12 cellular contexts compared by ENCODE assay signal in genomic region chr10:75358835-75359421, GRCh38. TPM values are rescaled to one million over a fixed set of nuclear protein-coding genes. Genes with fewer than 3 reads are reported as not detected.
A peak's percentile ranks its signal among the peaks of the same experiment; 100 is the strongest.
DNase-seq lines count a peak whose midpoint lies in the region; ATAC-seq and TF ChIP-seq lines count a peak whose summit lies in the region.
"Had no signal": no experiment of that assay in that cellular context is flagged by ENCODE, and none has a peak within 500 bp of the region (broad histone marks: within the 10 kb centered on the region; RNA-seq: fewer than 3 reads in every experiment).

No MANE protein-coding gene starts in this region.

- peak overlapping the region; percentile 5; the same call in 1 of the 2 replicates for H3K23ac ChIP-seq in IMR-90 (ENCODE audit: low read depth, low read length)

- peaks cover 14% of the 10 kb centered on the region for H3K9me1 ChIP-seq in IMR-90 (ENCODE audit: insufficient read depth, low read length)

- H3K27ac Mint-ChIP-seq in WTC11: no peak overlapping the region
- H3K27ac Mint-ChIP-seq: activated T-helper 17 cell treated with anti-CD3 and anti-CD28 coated beads, Interleukin-2, amount 50 U/mL, for 72 hours; CD4-positive, CD25-positive, alpha-beta regulatory T cell; T-helper 17 cell had no signal

- H3K4me3 ChIP-seq in IMR-90 (ENCODE audit: insufficient read depth, low read depth, low read length) (no peak overlapping the region), kidney epithelial cell (ENCODE audit: low read depth, low read length) (no peak overlapping the region), MM.1S (ENCODE audit: low read length) (no peak overlapping the region), BE2C (ENCODE audit: low read depth, low read length) (no peak overlapping the region)
- H3K4me3 ChIP-seq: thoracic aorta had no signal

- H3K27ac ChIP-seq in IMR-90 (ENCODE audit: insufficient read depth, low read length) (peak overlapping the region; percentile 53; the same call in 1 of the 2 replicates), MM.1S (ENCODE audit: low read length) (no peak overlapping the region)
- H3K27ac ChIP-seq: thoracic aorta had no signal

- H4K8ac ChIP-seq in IMR-90 (ENCODE audit: low read depth in 2 of 2, low read length in 2 of 2): peak overlapping the region; percentile 19 to 56

- WGBS in IMR-90 (ENCODE audit: extremely low coverage in 2 of 2, insufficient read length in 1 of 2), 2 experiments: 92% methylated on average over 2 of the region's 6 CpGs; no CpG with 5 or more reads in 1 of the 2 experiments

- peak overlapping the region; percentile 74 for H2AK5ac ChIP-seq in IMR-90 (ENCODE audit: low read depth, low read length)

- dilution Hi-C loops in IMR-90 (cut with HindIII; ENCODE audit: low sequenced_read_pairs, unreplicated experiment): no loop called here

- CTCF ChIA-PET in IMR-90 (lab: Yijun Ruan, JAX): interaction anchor here (2.0 kb wide), 1 partner anchor 36 kb away, joined by 5 read pairs; no protein-coding TSS in a partner anchor
- CTCF ChIA-PET in WTC11 (lab: Charles Lee): interaction anchor here (1.2 kb wide), 1 partner anchor 37 kb away, joined by 3 read pairs; no protein-coding TSS in a partner anchor

- peak overlapping the region; percentile 81 for H4K91ac ChIP-seq in IMR-90 (ENCODE audit: insufficient read depth, low read depth, low read length)

- TF ChIP-seq CTCF in IMR-90 (conservative IDR thresholded peaks at IDR 0.05; ENCODE audit: low read depth, low read length) (no peak), WTC11 (IDR thresholded peaks at IDR 0.05) (no peak), kidney epithelial cell (IDR thresholded peaks at IDR 0.05; ENCODE audit: insufficient read depth, low read length, poor library complexity, severe bottlenecking) (no peak), MM.1S (IDR thresholded peaks at IDR 0.05; ENCODE audit: low read length) (no peak), BE2C (IDR thresholded peaks at IDR 0.05; ENCODE audit: low read depth, low read length) (no peak)

- H3K14ac ChIP-seq in IMR-90 (replicated peaks; ENCODE audit: low read depth, low read length): peak overlapping the region; percentile 67

- no peaks in the 10 kb centered on the region for H3K36me3 Mint-ChIP-seq in WTC11
- H3K36me3 Mint-ChIP-seq: CD4-positive, CD25-positive, alpha-beta regulatory T cell had no signal

- H2BK5ac ChIP-seq in IMR-90 (ENCODE audit: low read depth, low read length, poor library complexity, severe bottlenecking): peak overlapping the region; percentile 17

- intact Hi-C loops in IMR-90 (cut with micrococcal nuclease): no loop called here

- BruUV-seq in IMR-90 (replicated peaks; lab: Mats Ljungman, UMichigan): no TSS peak

- ATAC-seq in IMR-90 (ENCODE audit: low read depth) (peak; percentile 96), WTC11 (no peak), GM21619 (IDR thresholded peaks at IDR 0.05; ENCODE audit: unreplicated experiment) (no peak)
- ATAC-seq: activated T-helper 17 cell treated with anti-CD3 and anti-CD28 coated beads, Interleukin-2, amount 50 U/mL, for 72 hours; T-helper 17 cell had no signal

- no peaks in the 10 kb centered on the region for H4K20me1 ChIP-seq in IMR-90 (ENCODE audit: insufficient read depth, low read length)
- no peaks in the 10 kb centered on the region for H4K20me1 ChIP-seq in MM.1S (ENCODE audit: insufficient read depth, low read length)

- H2AK9ac ChIP-seq in IMR-90 (replicated peaks; ENCODE audit: low read depth, low read length, poor library complexity): peak overlapping the region; percentile 29

- peaks cover 5% of the 10 kb centered on the region for H3K27me3 Mint-ChIP-seq in WTC11 (ENCODE audit: low read depth)

- H3K36me3 ChIP-seq in IMR-90 (ENCODE audit: control insufficient read depth, insufficient read depth, low read length): no peaks in the 10 kb centered on the region
- no peaks in the 10 kb centered on the region for H3K36me3 ChIP-seq in kidney epithelial cell (ENCODE audit: control insufficient read depth, insufficient read depth, low read length)
- no peaks in the 10 kb centered on the region for H3K36me3 ChIP-seq in MM.1S (replicated peaks; ENCODE audit: insufficient read depth, low read length)
- no peaks in the 10 kb centered on the region for H3K36me3 ChIP-seq in BE2C
- H3K36me3 ChIP-seq: thoracic aorta had no signal

- peak; percentile 94 for DNase-seq in AG08395 (ENCODE audit: low spot score)
- DNase-seq in IMR-90: peak; percentile 82
- DNase-seq in WTC11 (ENCODE audit: low spot score): no peak
- DNase-seq in kidney epithelial cell (ENCODE audit: low read depth): peak; percentile 82
- no peak for DNase-seq in MM.1S
- DNase-seq in T-helper 9 cell: no peak
- DNase-seq in BE2C: no peak
- DNase-seq: CD4-positive, CD25-positive, alpha-beta regulatory T cell; T-helper 17 cell had no signal

- H3K9me3 Mint-ChIP-seq in WTC11: no peaks in the 10 kb centered on the region; the same call in 1 of the 2 replicates
- H3K9me3 Mint-ChIP-seq: activated T-helper 17 cell treated with anti-CD3 and anti-CD28 coated beads, Interleukin-2, amount 50 U/mL, for 72 hours had no signal

- TF ChIP-seq POLR2A in IMR-90 (IDR thresholded peaks at IDR 0.05; ENCODE audit: low read depth, low read length): no peak

- H3K9ac ChIP-seq in IMR-90 (ENCODE audit: low read depth, low read length) (no peak overlapping the region), MM.1S (ENCODE audit: low read length) (no peak overlapping the region)

- in situ Hi-C loops in IMR-90 (cut with MboI; ENCODE audit: low sequenced_read_pairs): no loop called here

- H2AFZ ChIP-seq in IMR-90 (replicated peaks; ENCODE audit: low read length, poor library complexity) (peak overlapping the region; percentile 69), MM.1S (ENCODE audit: low read length) (no peak overlapping the region)

- POLR2A ChIA-PET in IMR-90 (lab: Charles Lee; ENCODE audit: unreplicated experiment) (no interaction called here), WTC11 (lab: Charles Lee) (no interaction called here)

- H3K4me1 Mint-ChIP-seq in WTC11: no peaks in the 10 kb centered on the region
- H3K4me1 Mint-ChIP-seq: activated T-helper 17 cell treated with anti-CD3 and anti-CD28 coated beads, Interleukin-2, amount 50 U/mL, for 72 hours; CD4-positive, CD25-positive, alpha-beta regulatory T cell; T-helper 17 cell had no signal

- peak overlapping the region; percentile 12; the same call in 1 of the 2 replicates for H3K18ac ChIP-seq in IMR-90 (ENCODE audit: low read depth, low read length)

- H3K4me3 Mint-ChIP-seq in WTC11: no peak overlapping the region
- H3K4me3 Mint-ChIP-seq: activated T-helper 17 cell treated with anti-CD3 and anti-CD28 coated beads, Interleukin-2, amount 50 U/mL, for 72 hours; CD4-positive, CD25-positive, alpha-beta regulatory T cell; T-helper 17 cell had no signal

- no peak overlapping the region for H3K4me2 ChIP-seq in IMR-90 (ENCODE audit: low read depth, low read length)
- H3K4me2 ChIP-seq in MM.1S (ENCODE audit: low read depth, low read length): no peak overlapping the region

- H3F3A ChIP-seq in MM.1S (ENCODE audit: insufficient read depth, low read length): no peaks in the 10 kb centered on the region

- H3K9me3 ChIP-seq in IMR-90 (ENCODE audit: control insufficient read depth, insufficient read depth, low read length): peaks cover 3% of the 10 kb centered on the region
- H3K9me3 ChIP-seq in MM.1S (replicated peaks; ENCODE audit: insufficient read depth, low read length): no peaks in the 10 kb centered on the region
- no peaks in the 10 kb centered on the region for H3K9me3 ChIP-seq in BE2C
- H3K9me3 ChIP-seq: thoracic aorta had no signal

- no peaks in the 10 kb centered on the region for H3K79me1 ChIP-seq in IMR-90 (ENCODE audit: low read depth in 1 of 2, low read length in 2 of 2)

- H2BK15ac ChIP-seq in IMR-90 (ENCODE audit: low read depth, low read length): peak overlapping the region; percentile 61; the same call in 2 of the 3 replicates

- H3K4ac ChIP-seq in IMR-90 (ENCODE audit: low read depth, low read length): peak overlapping the region; percentile 89

- H3K56ac ChIP-seq in IMR-90 (ENCODE audit: extremely low read depth, insufficient read depth, low read length): peak overlapping the region; percentile 53; the same call in 1 of the 2 replicates

- H2BK20ac ChIP-seq in IMR-90 (ENCODE audit: low read depth, low read length): peak overlapping the region; percentile 87

- TF ChIP-seq RAD21 in IMR-90 (IDR thresholded peaks at IDR 0.05; ENCODE audit: low read length): no peak

- H3K4me1 ChIP-seq in IMR-90 (ENCODE audit: control insufficient read depth, insufficient read depth, low read length) (peaks cover 13% of the 10 kb centered on the region), MM.1S (ENCODE audit: low read length) (no peaks in the 10 kb centered on the region), BE2C (no peaks in the 10 kb centered on the region)

- H3K27me3 ChIP-seq in IMR-90 (ENCODE audit: control insufficient read depth, insufficient read depth, low read length): no peaks in the 10 kb centered on the region
- no peaks in the 10 kb centered on the region for H3K27me3 ChIP-seq in kidney epithelial cell (ENCODE audit: control insufficient read depth, insufficient read depth, low read length)
- H3K27me3 ChIP-seq in MM.1S (replicated peaks; ENCODE audit: insufficient read depth, low read length): no peaks in the 10 kb centered on the region
- H3K27me3 ChIP-seq in BE2C: no peaks in the 10 kb centered on the region

- H3K79me2 ChIP-seq in MM.1S (ENCODE audit: low read length): no peaks in the 10 kb centered on the region

- H3K9me2 ChIP-seq in MM.1S (replicated peaks; ENCODE audit: insufficient read depth, low read length): no peaks in the 10 kb centered on the region

- peak overlapping the region; percentile 10; the same call in 1 of the 2 replicates for H4K5ac ChIP-seq in IMR-90 (ENCODE audit: low read depth, low read length)

- H2BK120ac ChIP-seq in IMR-90 (ENCODE audit: low read depth, low read length): peak overlapping the region; percentile 85

TF ChIP-seq in IMR-90, 13 proteins besides CTCF, POLR2A, EP300 and RAD21 (continues in another document):
- peak; percentile 88 for TF ChIP-seq MAFK (IDR thresholded peaks at IDR 0.05; ENCODE audit: low read depth, low read length)
- TF ChIP-seq MAZ (IDR thresholded peaks at IDR 0.05; ENCODE audit: borderline replicate concordance, low read depth, low read length): no peak
- TF ChIP-seq CEBPB (IDR thresholded peaks at IDR 0.05; ENCODE audit: low read depth, low read length): peak; percentile 74

TF ChIP-seq in WTC11, 78 proteins besides CTCF, POLR2A, EP300 and RAD21:
- peak; percentile 27; the same call in 1 of the 2 replicates for TF ChIP-seq MAX (CRISPR knock-in tag; IDR thresholded peaks at IDR 0.05)
- no peak for TF ChIP-seq ZNF423 (CRISPR knock-in tag; IDR thresholded peaks at IDR 0.05)

RNA-seq across cellular contexts. Expression of gene ZNF503, which starts 42.6 kb away (rescaled TPM):
- 0.36 and 0.83 TPM in 2 replicates for total RNA-seq in IMR-90 (2012; rRNA removed)
- polyA plus RNA-seq in IMR-90 (2012; rRNA removed): 5.8 and 7.2 TPM in 2 replicates
- 9.6 and 16.1 TPM in 2 replicates for polyA plus RNA-seq in IMR-90 (2012; cell fraction: cytosol; rRNA removed)
- polyA plus RNA-seq in IMR-90 (2012; cell fraction: nucleus; rRNA removed; ENCODE audit: low replicate concordance): 7.7 and 20.9 TPM in 2 replicates
- 0.25 to 0.39 TPM (median 0.34 TPM) in 3 replicates for total RNA-seq in WTC11 (2021)
- 13.8 and 16.8 TPM in 2 replicates for total RNA-seq in kidney epithelial cell
- polyA plus RNA-seq in BE2C (2012; ENCODE audit: insufficient read depth, insufficient read length, low read depth): 21.6 TPM
- total RNA-seq: CD4-positive, CD25-positive, alpha-beta regulatory T cell had no signal
- polyA plus RNA-seq: CD4-positive, CD25-positive, alpha-beta regulatory T cell had no signal

Comparison
In these comparisons a context has a peak if more than half of its experiments do, and no peak if none do; other contexts are left out.
1. DNase-seq: peak in AG08395 (single experiment), IMR-90 (single experiment) and kidney epithelial cell (single experiment); none in WTC11 (single experiment), MM.1S (single experiment), T-helper 9 cell (single experiment) and BE2C (single experiment).